18 cellular contexts compared by ENCODE assay signal in genomic region chr18:293557-293956, GRCh38. TPM values are rescaled to one million over a fixed set of nuclear protein-coding genes. Genes with fewer than 3 reads are reported as not detected.
DNase-seq lines count a peak whose midpoint lies in the region; TF ChIP-seq lines count a peak whose summit lies in the region.
"Had no signal": no experiment of that assay in that cellular context is flagged by ENCODE, and none has a peak within 500 bp of the region (broad histone marks: within the 10 kb centered on the region; RNA-seq: fewer than 3 reads in every experiment).

No MANE protein-coding gene starts in this region.

- H3K4me3 ChIP-seq in AG04450 (ENCODE audit: low read depth, low read length) (no peak overlapping the region), HFF-Myc (replicated peaks; ENCODE audit: low read depth, low read length) (no peak overlapping the region), choroid plexus epithelial cell (ENCODE audit: low read depth, low read length) (no peak overlapping the region), hepatocyte (no peak overlapping the region)
- H3K4me3 ChIP-seq: stomach had no signal

- no peaks in the 10 kb centered on the region for H3K4me1 ChIP-seq in hepatocyte (ENCODE audit: insufficient read depth)
- H3K4me1 ChIP-seq: stomach had no signal

- POLR2A ChIA-PET in AG04450 (lab: Yijun Ruan, JAX), result no interaction called here

- no peaks in the 10 kb centered on the region for H4K20me1 ChIP-seq in hepatocyte (ENCODE audit: insufficient read depth, poor library complexity, severe bottlenecking)

- no peaks in the 10 kb centered on the region for H3K36me3 ChIP-seq in hepatocyte (replicated peaks; ENCODE audit: insufficient read depth, low read depth)
- H3K36me3 ChIP-seq: stomach had no signal

- H3K9me3 ChIP-seq in AG04450 (ENCODE audit: control insufficient read depth, insufficient read depth, low read length) (no peaks in the 10 kb centered on the region), hepatocyte (ENCODE audit: low read depth) (no peaks in the 10 kb centered on the region)
- H3K9me3 ChIP-seq: stomach had no signal

- TF ChIP-seq CTCF in AG04450 (IDR thresholded peaks at IDR 0.05; ENCODE audit: low read depth, low read length) (peak; percentile 21), HFF-Myc (IDR thresholded peaks at IDR 0.05; ENCODE audit: low read depth, low read length, missing control alignments) (peak; percentile 1), choroid plexus epithelial cell (conservative IDR thresholded peaks at IDR 0.05; ENCODE audit: low read depth, low read length) (peak; percentile 30), hepatocyte (IDR thresholded peaks at IDR 0.05; ENCODE audit: poor library complexity) (peak; percentile 37)

- H3K4me2 ChIP-seq in hepatocyte, result no peak overlapping the region

- H3K27me3 ChIP-seq in AG04450 (ENCODE audit: control insufficient read depth, insufficient read depth, low read length) (peaks cover 29% of the 10 kb centered on the region), hepatocyte (no peaks in the 10 kb centered on the region)
- H3K27me3 ChIP-seq: stomach had no signal

- H3K27ac ChIP-seq in AG04450 (ENCODE audit: low read depth, low read length), result no peak overlapping the region
- no peak overlapping the region for H3K27ac ChIP-seq in hepatocyte
- H3K27ac ChIP-seq: stomach had no signal

- 87% methylated on average over 4 of the region's 4 CpGs for WGBS in hepatocyte (ENCODE audit: low lambda C conversion rate, missing lambda C conversion rate)

- DNase-seq in AG04450 (ENCODE audit: low read depth, low spot score), result no peak
- no peak for DNase-seq in HFF-Myc (ENCODE audit: extremely low read depth, low read depth)
- peak; percentile 70 for DNase-seq in choroid plexus epithelial cell (ENCODE audit: low read depth)
- no peak for DNase-seq in hepatocyte (ENCODE audit: low spot score)
- DNase-seq in activated T-cell treated with anti-CD3 and anti-CD28 coated beads, Interleukin-2, amount 50 U/mL, for 48 hours, result no peak
- DNase-seq in islet precursor cell, result no peak
- DNase-seq in iPS-NIHi11 (ENCODE audit: low spot score), result no peak
- DNase-seq in LoVo (ENCODE audit: low spot score), result no peak
- DNase-seq: activated CD4-positive, alpha-beta T cell treated with anti-CD3 and anti-CD28 coated beads, Interleukin-2, amount 50 U/mL, for 1 hour; activated naive CD4-positive, alpha-beta T cell treated with anti-CD3 and anti-CD28 coated beads, Interleukin-2, amount 50 U/mL, for 16 hours; CD8-positive, alpha-beta memory T cell; endodermal cell; glutamatergic neuron; Kasumi-1; mesendoderm; NCI-H1436; stomach; SW 1271 had no signal

- CTCF ChIA-PET in AG04450 (lab: Charles Lee), result interaction anchor here (0.5 to 4.0 kb wide), 5 partner anchors 106 to 550 kb away, joined by 3 to 18 read pairs (median 6); no protein-coding TSS in a partner anchor

- H3K79me2 ChIP-seq in hepatocyte, result no peaks in the 10 kb centered on the region

- H3K9me2 ChIP-seq in hepatocyte (replicated peaks; ENCODE audit: insufficient read depth), result no peaks in the 10 kb centered on the region

- H2AFZ ChIP-seq in hepatocyte, result no peak overlapping the region

RNA-seq across cellular contexts. Expression of gene THOC1, which starts 25.7 kb away (rescaled TPM):
- polyA plus RNA-seq in AG04450 (2011; rRNA removed), result 22.2 and 35.1 TPM in 2 replicates
- 15.6 and 21.1 TPM in 2 replicates for polyA minus RNA-seq in AG04450 (2011; rRNA and poly(A)+ RNA removed)
- 50.3 and 58.8 TPM in 2 replicates for total RNA-seq in hepatocyte
- 28.9 and 32.9 TPM in 2 replicates for polyA plus RNA-seq in hepatocyte
